In the genomic region with DNA sequence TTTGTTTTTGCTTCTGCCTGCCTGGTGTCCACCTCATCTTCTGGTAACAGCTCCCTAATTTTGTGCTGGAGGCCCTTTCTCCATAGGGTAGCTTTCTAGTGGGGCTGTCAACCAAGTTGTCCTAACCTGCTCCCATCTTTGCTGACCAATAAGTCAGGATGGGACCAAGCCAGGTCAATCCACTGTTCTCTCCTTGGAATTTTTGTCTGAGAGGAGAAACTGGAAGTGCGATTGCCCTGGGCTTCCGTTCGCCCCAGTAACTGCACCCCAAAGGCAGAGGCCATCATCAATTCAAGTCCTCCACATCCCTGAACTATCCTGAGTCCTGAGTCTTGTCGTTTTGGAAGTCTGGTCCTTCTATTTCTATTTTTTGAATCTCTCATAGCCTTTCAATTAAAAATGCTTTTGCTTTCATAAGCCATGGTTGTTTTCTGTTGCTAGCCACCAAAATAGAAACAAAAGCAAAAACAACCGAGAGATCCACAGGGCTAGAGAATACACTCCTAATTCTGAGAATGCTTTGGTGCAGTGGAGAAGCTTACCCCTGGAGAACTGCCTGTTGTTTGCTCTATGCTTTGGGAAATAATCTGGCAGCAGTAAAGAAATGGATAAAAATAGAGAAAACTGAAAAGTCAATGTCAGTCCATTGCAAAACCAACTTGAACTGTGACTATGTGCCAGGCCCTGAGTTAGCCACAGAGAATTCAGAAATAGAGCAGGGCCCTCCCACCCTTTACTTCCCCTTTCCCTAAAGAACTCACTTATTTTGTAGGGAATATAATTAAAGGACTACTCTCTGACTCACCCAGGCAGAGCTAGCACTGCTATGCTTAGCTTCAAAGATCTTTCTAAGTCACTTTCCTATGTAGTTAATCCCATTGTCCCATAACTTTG, we compare ENCODE assay signal across 18 cellular contexts.
A peak's percentile ranks its signal among the peaks of the same experiment; 100 is the strongest.
DNase-seq lines count a peak whose midpoint lies in the region; ATAC-seq, FAIRE-seq and TF ChIP-seq lines count a peak whose summit lies in the region.
"Had no signal": no experiment of that assay in that cellular context is flagged by ENCODE, and none has a peak within 500 bp of the region (broad histone marks: within the 10 kb centered on the region; RNA-seq: fewer than 3 reads in every experiment).

No MANE protein-coding gene starts in this region.

- peak overlapping the region; percentile 33 to 56 for H3K27ac ChIP-seq in liver (ENCODE audit: low read depth in 1 of 2, low read length in 2 of 2)
- no peak overlapping the region for H3K27ac ChIP-seq in HepG2 (ENCODE audit: extremely low read length, insufficient read depth, low read length)
- H3K27ac ChIP-seq in osteoblast (ENCODE audit: low read depth, low read length), result no peak overlapping the region
- H3K27ac ChIP-seq: A549 had no signal

- TF ChIP-seq RAD21 in liver (IDR thresholded peaks at IDR 0.05) (no peak), HepG2 (CRISPR knock-in tag; IDR thresholded peaks at IDR 0.05) (no peak)

- H3K4me1 ChIP-seq in liver (ENCODE audit: control insufficient read depth in 4 of 4, insufficient read depth in 4 of 4, low read length in 3 of 4) (peaks cover 0 to 6% (median 1%) of the 10 kb centered on the region in 4 donors), HepG2 (ENCODE audit: insufficient read depth, low read length) (no peaks in the 10 kb centered on the region), osteoblast (ENCODE audit: insufficient read depth, low read length) (peaks cover 13% of the 10 kb centered on the region)
- H3K4me1 ChIP-seq: A549, Caco-2 had no signal

- H3K9ac ChIP-seq in liver (ENCODE audit: low read depth in 1 of 2, low read length in 2 of 2) (no peak overlapping the region), HepG2 (ENCODE audit: insufficient read depth, low read depth, low read length) (no peak overlapping the region)

- H2AFZ ChIP-seq in HepG2 (ENCODE audit: low read length) (no peak overlapping the region), osteoblast (ENCODE audit: low read length) (peak overlapping the region; percentile 15)

- H3K4me3 ChIP-seq in liver (ENCODE audit: low read depth in 1 of 3, low read length in 3 of 3) (no peak overlapping the region), HepG2 (replicated peaks in 1 of 3; ENCODE audit: insufficient read depth in 1 of 3, low read depth in 2 of 3, low read length in 3 of 3) (no peak overlapping the region), fibroblast of mammary gland (ENCODE audit: control insufficient read depth, low read depth, low read length) (no peak overlapping the region), osteoblast (ENCODE audit: insufficient read depth, low read length) (no peak overlapping the region)
- H3K4me3 ChIP-seq: A549, transverse colon had no signal

- H3K4me2 ChIP-seq in HepG2 (ENCODE audit: low read depth, low read length) (no peak overlapping the region), osteoblast (ENCODE audit: insufficient read depth, low read length) (peak overlapping the region; percentile 14)
- H3K4me2 ChIP-seq: A549 had no signal

- TF ChIP-seq EP300 in HepG2 (IDR thresholded peaks at IDR 0.05; ENCODE audit: low read depth in 2 of 2, low read length in 2 of 2) (no peak), HepG2 (CRISPR knock-in tag; IDR thresholded peaks at IDR 0.05; ENCODE audit: borderline replicate concordance) (no peak)

- no peak for DNase-seq in HepG2 (ENCODE audit: low spot score)
- DNase-seq in fibroblast of mammary gland (ENCODE audit: low read depth), result peak; percentile 16
- DNase-seq in osteoblast (ENCODE audit: insufficient read length, low spot score, missing footprints), result no peak
- DNase-seq in stimulated activated CD4-positive, alpha-beta T cell treated with anti-CD3 and anti-CD28 coated beads, Interleukin-1b, Interleukin-23, amount 100 ng/mL, for 48 hours, result no peak
- no peak for DNase-seq in activated CD4-positive, alpha-beta T cell treated with anti-CD3 and anti-CD28 coated beads, Interleukin-2, amount 50 U/mL, for 48 hours
- DNase-seq: activated CD4-positive, alpha-beta T cell treated with anti-CD3 and anti-CD28 coated beads for 48 hours; Caco-2; NCI-H1092; NCI-H345; OCI-M1; T-cell; transverse colon had no signal

- in situ Hi-C loops in HepG2 (cut with HindIII; ENCODE audit: extremely low pct_ligation_motif_present, low pct_unique_long_range_greater_than_20kb), result no loop called here

- FAIRE-seq in HepG2 (lab: Jason Lieb, UNC), result no peak
- FAIRE-seq: A549, endothelial cell of umbilical vein, H1 had no signal

- POLR2A ChIA-PET in HepG2 (lab: Yijun Ruan, JAX), result no interaction called here

- H3K27me3 ChIP-seq in liver (ENCODE audit: control insufficient read depth in 4 of 4, insufficient read depth in 4 of 4, low read length in 3 of 4) (peaks cover 0 to 2% (median 0%) of the 10 kb centered on the region in 4 donors), HepG2 (ENCODE audit: control insufficient read depth in 1 of 2, insufficient read depth in 2 of 2, low read length in 2 of 2) (peaks cover 1 to 5% of the 10 kb centered on the region in 2 experiments; a peak in 2 of 5 replicates), osteoblast (ENCODE audit: insufficient read depth, low read length) (no peaks in the 10 kb centered on the region)
- H3K27me3 ChIP-seq: transverse colon had no signal

- 76% methylated on average over 5 of the region's 5 CpGs for WGBS in liver
- 57% methylated on average over 5 of the region's 5 CpGs for WGBS in HepG2 (ENCODE audit: low lambda C conversion rate)

- TF ChIP-seq POLR2A in HepG2 (IDR thresholded peaks at IDR 0.05; ENCODE audit: insufficient read depth in 1 of 2, low read depth in 2 of 2, low read length in 2 of 2), result no peak

- H4K20me1 ChIP-seq in HepG2 (ENCODE audit: insufficient read depth, low read length) (no peaks in the 10 kb centered on the region), osteoblast (ENCODE audit: insufficient read depth, low read length) (no peaks in the 10 kb centered on the region)

- ATAC-seq in HepG2 (no peak), GM21381 (IDR thresholded peaks at IDR 0.05; ENCODE audit: unreplicated experiment) (no peak), GM21367 (IDR thresholded peaks at IDR 0.05; ENCODE audit: unreplicated experiment) (no peak)
- ATAC-seq: A549, T-cell had no signal

- intact Hi-C loops in HepG2 (cut with micrococcal nuclease; ENCODE audit: unreplicated experiment), result no loop called here

- no TSS peak for BruUV-seq in HepG2 (replicated peaks; lab: Mats Ljungman, UMichigan)

- TF ChIP-seq CTCF in liver (IDR thresholded peaks at IDR 0.05; ENCODE audit: low read depth, low read length, missing input control) (no peak), HepG2 (CRISPR knock-in tag; IDR thresholded peaks at IDR 0.05) (no peak), fibroblast of mammary gland (conservative IDR thresholded peaks at IDR 0.05; ENCODE audit: control insufficient read depth, insufficient read depth, low read depth, low read length) (no peak), osteoblast (IDR thresholded peaks at IDR 0.05; ENCODE audit: extremely low read depth, low read depth, low read length) (no peak)

- no peaks in the 10 kb centered on the region for H3K36me3 ChIP-seq in liver (ENCODE audit: control insufficient read depth in 4 of 4, insufficient read depth in 3 of 4, low read depth in 1 of 4, low read length in 3 of 4)
- no peaks in the 10 kb centered on the region for H3K36me3 ChIP-seq in HepG2 (replicated peaks in 1 of 2; ENCODE audit: control insufficient read depth in 1 of 2, insufficient read depth in 2 of 2, low read length in 2 of 2)
- no peaks in the 10 kb centered on the region for H3K36me3 ChIP-seq in osteoblast (ENCODE audit: insufficient read depth, low read length)
- H3K36me3 ChIP-seq: transverse colon had no signal

- H3K9me3 ChIP-seq in liver (ENCODE audit: control insufficient read depth in 4 of 4, low read length in 3 of 4) (no peaks in the 10 kb centered on the region), HepG2 (ENCODE audit: low read length) (no peaks in the 10 kb centered on the region), osteoblast (ENCODE audit: low read depth, low read length) (no peaks in the 10 kb centered on the region)
- H3K9me3 ChIP-seq: A549, Caco-2, transverse colon had no signal

- H3K79me2 ChIP-seq in HepG2 (ENCODE audit: insufficient read depth, low read length) (no peaks in the 10 kb centered on the region), osteoblast (ENCODE audit: insufficient read depth, low read length) (no peaks in the 10 kb centered on the region)

- CTCF ChIA-PET in HepG2 (lab: Yijun Ruan, JAX; ENCODE audit: low intra/inter-chr PET ratio, low total read pairs), result no interaction called here

TF ChIP-seq in liver, 16 proteins besides CTCF, POLR2A, EP300 and RAD21:
- TF ChIP-seq RXRA (IDR thresholded peaks at IDR 0.05) (no peak), NR2F2 (IDR thresholded peaks at IDR 0.05) (peak; percentile 26)

TF ChIP-seq in HepG2, 621 proteins besides CTCF, POLR2A, EP300 and RAD21 (continues in another document):
- TF ChIP-seq, protein P1, sequence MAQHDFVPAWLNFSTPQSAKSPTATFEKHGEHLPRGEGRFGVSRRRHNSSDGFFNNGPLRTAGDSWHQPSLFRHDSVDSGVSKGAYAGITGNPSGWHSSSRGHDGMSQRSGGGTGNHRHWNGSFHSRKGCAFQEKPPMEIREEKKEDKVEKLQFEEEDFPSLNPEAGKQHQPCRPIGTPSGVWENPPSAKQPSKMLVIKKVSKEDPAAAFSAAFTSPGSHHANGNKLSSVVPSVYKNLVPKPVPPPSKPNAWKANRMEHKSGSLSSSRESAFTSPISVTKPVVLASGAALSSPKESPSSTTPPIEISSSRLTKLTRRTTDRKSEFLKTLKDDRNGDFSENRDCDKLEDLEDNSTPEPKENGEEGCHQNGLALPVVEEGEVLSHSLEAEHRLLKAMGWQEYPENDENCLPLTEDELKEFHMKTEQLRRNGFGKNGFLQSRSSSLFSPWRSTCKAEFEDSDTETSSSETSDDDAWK (CRISPR knock-in tag; IDR thresholded peaks at IDR 0.05), result no peak
- TF ChIP-seq TCF7L2 (IDR thresholded peaks at IDR 0.05; ENCODE audit: low read depth, low read length) (no peak), KDM1A (CRISPR knock-in tag; IDR thresholded peaks at IDR 0.05) (no peak), ZNF367 (CRISPR knock-in tag; IDR thresholded peaks at IDR 0.05; ENCODE audit: borderline replicate concordance) (no peak), HDAC1 (CRISPR knock-in tag; IDR thresholded peaks at IDR 0.05) (no peak)
- TF ChIP-seq, protein P2, sequence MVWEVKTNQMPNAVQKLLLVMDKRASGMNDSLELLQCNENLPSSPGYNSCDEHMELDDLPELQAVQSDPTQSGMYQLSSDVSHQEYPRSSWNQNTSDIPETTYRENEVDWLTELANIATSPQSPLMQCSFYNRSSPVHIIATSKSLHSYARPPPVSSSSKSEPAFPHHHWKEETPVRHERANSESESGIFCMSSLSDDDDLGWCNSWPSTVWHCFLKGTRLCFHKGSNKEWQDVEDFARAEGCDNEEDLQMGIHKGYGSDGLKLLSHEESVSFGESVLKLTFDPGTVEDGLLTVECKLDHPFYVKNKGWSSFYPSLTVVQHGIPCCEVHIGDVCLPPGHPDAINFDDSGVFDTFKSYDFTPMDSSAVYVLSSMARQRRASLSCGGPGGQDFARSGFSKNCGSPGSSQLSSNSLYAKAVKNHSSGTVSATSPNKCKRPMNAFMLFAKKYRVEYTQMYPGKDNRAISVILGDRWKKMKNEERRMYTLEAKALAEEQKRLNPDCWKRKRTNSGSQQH (CRISPR knock-in tag; IDR thresholded peaks at IDR 0.05; ENCODE audit: low read depth), result no peak

Comparison
In these comparisons a context has a peak if more than half of its experiments do, and no peak if none do; other contexts are left out.
1. H3K27ac ChIP-seq: peak in liver (2 of 2); none in HepG2 (single experiment) and osteoblast (single experiment).